1 cellular context compared by ENCODE assay signal in the genomic region with DNA sequence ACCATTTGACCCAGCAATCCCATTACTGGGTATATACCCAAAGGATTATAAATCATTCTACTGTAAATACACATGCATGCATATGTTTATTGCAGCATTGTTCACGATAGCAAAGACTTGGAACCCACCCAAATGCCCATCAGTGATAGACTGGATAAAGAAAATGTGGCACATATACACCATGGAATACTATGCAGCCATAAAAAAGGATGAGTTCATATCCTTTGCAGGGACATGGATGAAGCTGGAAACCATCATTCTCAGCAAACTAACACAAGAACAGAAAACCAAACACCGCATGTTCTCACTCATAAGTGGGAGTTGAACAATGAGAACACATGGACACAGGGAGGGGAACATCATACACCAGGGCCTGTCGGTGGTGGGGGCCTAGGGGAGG. TPM values are rescaled to one million over a fixed set of nuclear protein-coding genes. Genes with fewer than 3 reads are reported as not detected.
"Had no signal": no experiment of that assay in that cellular context is flagged by ENCODE, and none has a peak within 500 bp of the region (broad histone marks: within the 10 kb centered on the region; RNA-seq: fewer than 3 reads in every experiment).

No MANE protein-coding gene starts in this region.

RNA-seq across cellular contexts. Expression of a gene that starts 12.6 kb away (rescaled TPM):
- total RNA-seq: skeletal muscle tissue had no signal
